In genomic region chr14:100533647-100534485, GRCh38 we compare ENCODE assay signal across 10 cellular contexts. TPM values are rescaled to one million over a fixed set of nuclear protein-coding genes. Genes with fewer than 3 reads are reported as not detected.
DNase-seq lines count a peak whose midpoint lies in the region; TF ChIP-seq lines count a peak whose summit lies in the region.
"Had no signal": no experiment of that assay in that cellular context is flagged by ENCODE, and none has a peak within 500 bp of the region (broad histone marks: within the 10 kb centered on the region; RNA-seq: fewer than 3 reads in every experiment).

No MANE protein-coding gene starts in this region.

- peak; percentile 2 for DNase-seq in activated gamma-delta T cell treated with Interleukin-2 at 50 U/mL for 16 hours
- no peak for DNase-seq in activated gamma-delta T cell (lab: John Stamatoyannopoulos, UW)
- DNase-seq in activated T-cell treated with anti-CD3 and anti-CD28 coated beads, Interleukin-2, amount 50 U/mL, for 48 hours: peak; percentile 15 to 20
- DNase-seq in lower leg skin (ENCODE audit: low spot score in 2 of 2): peak; percentile 13 to 85
- peak; percentile 65 for DNase-seq in type B pancreatic cell (ENCODE audit: extremely low spot score, unreplicated experiment)
- DNase-seq in NCI-H1694 treated with DMSO at 0.1 percent for 48 hours (lab: John Stamatoyannopoulos, UW): no peak
- no peak for DNase-seq in DMS114 treated with DMSO at 0.1 percent for 48 hours (lab: John Stamatoyannopoulos, UW; ENCODE audit: unreplicated experiment)
- no peak for DNase-seq in SKM-1 (lab: John Stamatoyannopoulos, UW; ENCODE audit: unreplicated experiment)
- DNase-seq: brain microvascular endothelial cell, NCI-H1417 had no signal

- WGBS in lower leg skin, 2 donors: 37 to 49% methylated on average over 17 of the region's 17 CpGs

- peaks cover 18% of the 10 kb centered on the region for H3K4me1 Mint-ChIP-seq in type B pancreatic cell (ENCODE audit: unreplicated experiment)

- no peaks in the 10 kb centered on the region for H3K36me3 Mint-ChIP-seq in type B pancreatic cell

- no peak overlapping the region for H3K4me3 Mint-ChIP-seq in type B pancreatic cell

- H3K27ac Mint-ChIP-seq in type B pancreatic cell: peak overlapping the region; percentile 61

- no peaks in the 10 kb centered on the region for H3K27me3 Mint-ChIP-seq in type B pancreatic cell

- H3K9me3 Mint-ChIP-seq in type B pancreatic cell: no peaks in the 10 kb centered on the region

- TF ChIP-seq POLR2A in lower leg skin (IDR thresholded peaks at IDR 0.05): no peak

- TF ChIP-seq CTCF in lower leg skin (IDR thresholded peaks at IDR 0.05) (no peak), type B pancreatic cell (conservative IDR thresholded peaks at IDR 0.05) (no peak)

- intact Hi-C loops in lower leg skin (cut with DNase I; ENCODE audit: low total_unique reads): no loop called here

- no peak overlapping the region for H3K4me3 ChIP-seq in lower leg skin (ENCODE audit: low read depth, poor library complexity, severe bottlenecking)

RNA-seq across cellular contexts. Expression of gene BEGAIN, which starts 53.4 kb away (rescaled TPM):
- 1 to 10 TPM in 3 of 4 donors, under 1 TPM in 1; 0.25 to 2.2 (median 1.6) TPM for total RNA-seq in lower leg skin
- total RNA-seq in type B pancreatic cell (ENCODE audit: low replicate concordance): 1.9 and 3.0 TPM in 2 replicates

Comparison
In these comparisons a context has a peak if more than half of its experiments do, and no peak if none do; other contexts are left out.
1. DNase-seq: peak in activated gamma-delta T cell treated with Interleukin-2 at 50 U/mL for 16 hours (single experiment), activated T-cell treated with anti-CD3 and anti-CD28 coated beads, Interleukin-2, amount 50 U/mL, for 48 hours (2 of 2), lower leg skin (2 of 2) and type B pancreatic cell (single experiment); none in activated gamma-delta T cell (single experiment), NCI-H1694 treated with DMSO at 0.1 percent for 48 hours (single experiment), DMS114 treated with DMSO at 0.1 percent for 48 hours (single experiment) and SKM-1 (single experiment).